ENCODE assay signal across 9 cellular contexts in the genomic region with DNA sequence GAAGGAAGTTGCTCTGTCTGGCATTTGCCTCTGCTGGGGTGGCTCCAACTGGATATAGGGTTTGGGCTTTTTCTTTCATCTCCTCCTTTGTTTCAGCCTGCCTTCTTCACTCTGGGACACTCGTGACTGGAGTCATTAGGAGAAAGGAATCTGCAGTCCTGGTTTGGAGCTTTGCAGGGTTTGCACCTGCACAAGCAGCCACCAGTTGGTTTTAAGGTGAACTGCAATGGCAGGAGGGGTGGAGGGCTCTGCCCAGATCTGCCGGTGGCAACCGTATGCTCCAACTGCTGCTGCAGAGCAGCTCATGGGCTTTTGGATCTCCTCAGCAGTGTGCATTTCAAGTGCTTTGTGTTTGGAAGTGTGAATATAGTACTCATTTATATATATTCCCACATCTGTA.
DNase-seq lines count a peak whose midpoint lies in the region; ATAC-seq, FAIRE-seq and TF ChIP-seq lines count a peak whose summit lies in the region.
"Had no signal": no experiment of that assay in that cellular context is flagged by ENCODE, and none has a peak within 500 bp of the region (broad histone marks: within the 10 kb centered on the region; RNA-seq: fewer than 3 reads in every experiment).

No MANE protein-coding gene starts in this region.

- TF ChIP-seq CTCF in GM20000 (IDR thresholded peaks at IDR 0.05; ENCODE audit: extremely low read depth, missing control alignments) = no peak

- H3K9me3 Mint-ChIP-seq in activated T-helper 2 cell treated with anti-CD3 and anti-CD28 coated beads, Interferon-gamma antibody, Interleukin-2, Interleukin-4, amounts not matched to agents 10 μg/mL and 5 μg/mL and 100 μg/mL, durations not matched to agents 14 hours and 24 hours and 36 hours = no peaks in the 10 kb centered on the region
- H3K9me3 Mint-ChIP-seq in naive thymus-derived CD4-positive, alpha-beta T cell = no peaks in the 10 kb centered on the region

- no peaks in the 10 kb centered on the region for H3K9me3 ChIP-seq in naive thymus-derived CD4-positive, alpha-beta T cell (ENCODE audit: control insufficient read depth in 2 of 3, low read length in 3 of 3)
- H3K9me3 ChIP-seq in aorta (ENCODE audit: control insufficient read depth, low read length) = no peaks in the 10 kb centered on the region
- H3K9me3 ChIP-seq: heart left ventricle had no signal

- POLR2A ChIA-PET in naive thymus-derived CD4-positive, alpha-beta T cell (lab: Charles Lee) = interaction anchor here (0.7 to 2.5 kb wide), 4 partner anchors 59 to 295 kb away, joined by 3 to 10 read pairs (median 4); no protein-coding TSS in a partner anchor

- peaks cover 28% of the 10 kb centered on the region for H3K4me1 Mint-ChIP-seq in activated T-helper 2 cell treated with anti-CD3 and anti-CD28 coated beads, Interferon-gamma antibody, Interleukin-2, Interleukin-4, amounts not matched to agents 10 μg/mL and 5 μg/mL and 100 μg/mL, durations not matched to agents 14 hours and 24 hours and 36 hours (ENCODE audit: low read depth)
- peaks cover 62 to 80% (median 76%) of the 10 kb centered on the region in 7 donors for H3K4me1 Mint-ChIP-seq in naive thymus-derived CD4-positive, alpha-beta T cell

- peaks cover 0 to 11% (median 0%) of the 10 kb centered on the region in 3 experiments for H3K36me3 ChIP-seq in naive thymus-derived CD4-positive, alpha-beta T cell (ENCODE audit: control insufficient read depth in 2 of 3, insufficient read depth in 3 of 3, low read length in 3 of 3)
- no peaks in the 10 kb centered on the region for H3K36me3 ChIP-seq in aorta (ENCODE audit: control insufficient read depth in 1 of 2, insufficient read depth in 2 of 2, low read length in 1 of 2)
- H3K36me3 ChIP-seq: heart left ventricle had no signal

- DNase-seq in NCI-H345 (lab: John Stamatoyannopoulos, UW) (peak; percentile 24), NCI-H345 treated with DMSO at 0.1 percent for 48 hours (lab: John Stamatoyannopoulos, UW; ENCODE audit: unreplicated experiment) (no peak), aorta (no peak), GM20000 (ENCODE audit: low spot score) (no peak), H54 (ENCODE audit: insufficient read length, low spot score) (no peak)
- peak; percentile 42 for DNase-seq in Jurkat, Clone E6-1 (ENCODE audit: low read depth, low spot score)
- no peak for DNase-seq in activated T-helper 2 cell treated with anti-CD3 and anti-CD28 coated beads, Interferon-gamma antibody, Interleukin-2, Interleukin-4, amounts not matched to agents 10 μg/mL and 5 μg/mL and 100 μg/mL, durations not matched to agents 14 hours and 24 hours and 36 hours (ENCODE audit: low spot score)
- peak in 7 of 9 donors; percentile 12 to 33 (median 26) for DNase-seq in naive thymus-derived CD4-positive, alpha-beta T cell
- DNase-seq: heart left ventricle had no signal

- no peaks in the 10 kb centered on the region for H3K27me3 ChIP-seq in naive thymus-derived CD4-positive, alpha-beta T cell (ENCODE audit: control insufficient read depth in 2 of 2, insufficient read depth in 2 of 2, low read length in 2 of 2)
- H3K27me3 ChIP-seq in aorta (ENCODE audit: control insufficient read depth in 1 of 2, insufficient read depth in 2 of 2, low read length in 1 of 2) = no peaks in the 10 kb centered on the region
- H3K27me3 ChIP-seq: heart left ventricle had no signal

- CTCF ChIA-PET in naive thymus-derived CD4-positive, alpha-beta T cell (lab: Charles Lee) = interaction anchor here (1.0 to 2.6 kb wide), 3 partner anchors 83 to 122 kb away, joined by 3 to 10 read pairs (median 7); no protein-coding TSS in a partner anchor

- 59 to 62% methylated on average over 3 of the region's 3 CpGs for WGBS in aorta, 2 donors

- H3K27ac Mint-ChIP-seq in activated T-helper 2 cell treated with anti-CD3 and anti-CD28 coated beads, Interferon-gamma antibody, Interleukin-2, Interleukin-4, amounts not matched to agents 10 μg/mL and 5 μg/mL and 100 μg/mL, durations not matched to agents 14 hours and 24 hours and 36 hours = no peak overlapping the region
- H3K27ac Mint-ChIP-seq in naive thymus-derived CD4-positive, alpha-beta T cell = peak overlapping the region in 8 of 9 donors; percentile 6 to 85 (median 50)

- FAIRE-seq in H54 (lab: Jason Lieb, UNC) = no peak

- peaks cover 49% of the 10 kb centered on the region for H3K27me3 Mint-ChIP-seq in activated T-helper 2 cell treated with anti-CD3 and anti-CD28 coated beads, Interferon-gamma antibody, Interleukin-2, Interleukin-4, amounts not matched to agents 10 μg/mL and 5 μg/mL and 100 μg/mL, durations not matched to agents 14 hours and 24 hours and 36 hours (ENCODE audit: low read depth)
- H3K27me3 Mint-ChIP-seq in naive thymus-derived CD4-positive, alpha-beta T cell = peaks cover 0 to under 1% (median 0%) of the 10 kb centered on the region in 5 donors

- H3K4me3 Mint-ChIP-seq in activated T-helper 2 cell treated with anti-CD3 and anti-CD28 coated beads, Interferon-gamma antibody, Interleukin-2, Interleukin-4, amounts not matched to agents 10 μg/mL and 5 μg/mL and 100 μg/mL, durations not matched to agents 14 hours and 24 hours and 36 hours (ENCODE audit: low read depth) = peak overlapping the region; percentile 42
- peak overlapping the region; percentile 54 to 95 (median 88) for H3K4me3 Mint-ChIP-seq in naive thymus-derived CD4-positive, alpha-beta T cell

- ATAC-seq in naive thymus-derived CD4-positive, alpha-beta T cell = no peak
- no peak for ATAC-seq in aorta (ENCODE audit: low FRiP score)
- ATAC-seq: heart left ventricle had no signal

- intact Hi-C loops in activated T-helper 2 cell treated with anti-CD3 and anti-CD28 coated beads, Interferon-gamma antibody, Interleukin-2, Interleukin-4, amounts not matched to agents 10 μg/mL and 5 μg/mL and 100 μg/mL, durations not matched to agents 14 hours and 24 hours and 36 hours (cut with micrococcal nuclease) = no loop called here
- intact Hi-C loops in naive thymus-derived CD4-positive, alpha-beta T cell (cut with micrococcal nuclease) = loop anchor here in 1 of 2 donors (5.0 to 10.0 kb wide), 2 partner anchors 930 to 1752 kb away; a partner anchor contains a TSS
- intact Hi-C loops in aorta (cut with DNase I) = loop anchor here in 1 of 2 donors (5.0 kb wide), 1 partner anchor 70 kb away; no protein-coding TSS in a partner anchor

- no peaks in the 10 kb centered on the region for H3K36me3 Mint-ChIP-seq in activated T-helper 2 cell treated with anti-CD3 and anti-CD28 coated beads, Interferon-gamma antibody, Interleukin-2, Interleukin-4, amounts not matched to agents 10 μg/mL and 5 μg/mL and 100 μg/mL, durations not matched to agents 14 hours and 24 hours and 36 hours (ENCODE audit: low read depth)
- H3K36me3 Mint-ChIP-seq in naive thymus-derived CD4-positive, alpha-beta T cell = peaks cover 0 to 4% (median 0%) of the 10 kb centered on the region in 5 donors

- H3K4me3 ChIP-seq in Jurkat, Clone E6-1 (ENCODE audit: low read length) = no peak overlapping the region
- no peak overlapping the region for H3K4me3 ChIP-seq in naive thymus-derived CD4-positive, alpha-beta T cell (ENCODE audit: low read length)
- H3K4me3 ChIP-seq in aorta (ENCODE audit: low read length in 2 of 2) = no peak overlapping the region

- H3K4me1 ChIP-seq in naive thymus-derived CD4-positive, alpha-beta T cell (ENCODE audit: control insufficient read depth in 2 of 2, insufficient read depth in 2 of 2, low read length in 2 of 2) = peaks cover 22 to 64% of the 10 kb centered on the region in 2 donors
- peaks cover 3% of the 10 kb centered on the region in 2 donors for H3K4me1 ChIP-seq in aorta (ENCODE audit: control insufficient read depth in 1 of 2, insufficient read depth in 2 of 2, low read length in 2 of 2)

- no peak for TF ChIP-seq POLR2A in H54 (IDR thresholded peaks at IDR 0.05; ENCODE audit: low read depth, low read length)

- no peak overlapping the region for H3K27ac ChIP-seq in naive thymus-derived CD4-positive, alpha-beta T cell (ENCODE audit: low read depth, low read length)
- H3K27ac ChIP-seq in aorta (ENCODE audit: low read depth in 1 of 2, low read length in 2 of 2) = no peak overlapping the region

Comparison
In these comparisons a context has a peak if more than half of its experiments do, and no peak if none do; other contexts are left out.
1. DNase-seq: peak in NCI-H345 (single experiment), Jurkat, Clone E6-1 (single experiment) and naive thymus-derived CD4-positive, alpha-beta T cell (7 of 9); none in NCI-H345 treated with DMSO at 0.1 percent for 48 hours (single experiment), activated T-helper 2 cell treated with anti-CD3 and anti-CD28 coated beads, Interferon-gamma antibody, Interleukin-2, Interleukin-4, amounts not matched to agents 10 μg/mL and 5 μg/mL and 100 μg/mL, durations not matched to agents 14 hours and 24 hours and 36 hours (single experiment), aorta (0 of 2), GM20000 (single experiment) and H54 (single experiment).